Comparison of ENCODE assay signal across 23 cellular contexts in the genomic region with DNA sequence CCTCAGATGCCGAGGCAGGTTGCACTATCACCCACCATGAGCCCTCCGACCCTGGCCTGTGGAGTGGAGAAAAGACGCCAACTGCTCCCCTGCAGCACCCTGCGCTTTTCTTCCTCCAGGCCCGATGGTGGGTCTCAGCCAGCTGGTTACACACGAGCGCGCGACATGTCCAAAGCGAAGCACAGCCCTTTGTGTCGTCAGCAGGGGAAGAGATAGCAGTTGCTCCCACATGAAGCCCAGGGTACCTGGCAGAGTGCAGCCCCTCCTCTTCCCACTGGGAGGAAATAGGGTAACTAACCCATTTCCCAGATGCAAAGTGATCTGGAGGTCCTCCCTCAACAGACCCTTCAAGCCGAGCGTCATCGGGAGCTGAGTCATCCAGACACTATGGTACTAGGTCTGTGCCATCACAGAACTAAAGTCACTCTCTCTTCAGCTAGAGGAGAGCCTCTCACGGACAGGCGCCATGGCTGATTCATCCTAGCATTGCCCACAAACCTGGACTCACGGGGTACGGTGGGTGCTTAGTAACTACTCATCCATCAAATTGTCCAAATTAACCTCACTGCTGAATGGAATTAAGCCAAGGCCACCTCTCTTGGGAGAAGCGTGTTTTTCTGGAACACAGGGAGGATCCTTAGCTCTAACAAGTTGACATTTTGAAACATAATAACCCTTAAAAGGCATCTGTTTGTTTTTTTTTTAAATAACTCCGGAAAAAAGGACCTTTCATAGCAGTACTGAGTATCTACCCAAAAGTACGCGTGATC. TPM values are rescaled to one million over a fixed set of nuclear protein-coding genes. Genes with fewer than 3 reads are reported as not detected.
A peak's percentile ranks its signal among the peaks of the same experiment; 100 is the strongest.
DNase-seq lines count a peak whose midpoint lies in the region; ATAC-seq, FAIRE-seq and TF ChIP-seq lines count a peak whose summit lies in the region.
"Had no signal": no experiment of that assay in that cellular context is flagged by ENCODE, and none has a peak within 500 bp of the region (broad histone marks: within the 10 kb centered on the region; RNA-seq: fewer than 3 reads in every experiment).

No MANE protein-coding gene starts in this region.

- no peaks in the 10 kb centered on the region for H3K79me1 ChIP-seq in H1 (ENCODE audit: low read depth, low read length)

- no peak for ATAC-seq in HG03378 (IDR thresholded peaks at IDR 0.05; ENCODE audit: unreplicated experiment)
- no peak for ATAC-seq in GM18861 (IDR thresholded peaks at IDR 0.05; ENCODE audit: unreplicated experiment)
- ATAC-seq: activated T-cell treated with anti-CD3 and anti-CD28 coated beads, Interleukin-2, amount 50 U/mL, for 4 hours; SK-N-SH treated with all-trans-retinoic acid at 6 μM for 48 hours had no signal

- no peak overlapping the region for H3K23ac ChIP-seq in H1 (ENCODE audit: insufficient read length)

- peaks cover 42% of the 10 kb centered on the region for H3K36me3 Mint-ChIP-seq in nephron progenitor cell (ENCODE audit: low read depth)
- H3K36me3 Mint-ChIP-seq: immature natural killer cell had no signal

- H3K27me3 ChIP-seq in H1 (replicated peaks in 1 of 4; ENCODE audit: control insufficient read depth in 3 of 4, extremely low read depth in 1 of 4, insufficient read depth in 3 of 4, low read length in 3 of 4): no peaks in the 10 kb centered on the region
- H3K27me3 ChIP-seq: tibial artery had no signal

- peak overlapping the region; percentile 77 for H3K27ac Mint-ChIP-seq in nephron progenitor cell
- H3K27ac Mint-ChIP-seq: activated CD4-positive, alpha-beta T cell treated with anti-CD3 and anti-CD28 coated beads, Interleukin-2, amount 10 ng/mL, durations not matched to agents 7 days and 5 days; immature natural killer cell had no signal

- no peak overlapping the region for H4K8ac ChIP-seq in H1 (ENCODE audit: extremely low read depth, insufficient read depth, low read length)

- no peak overlapping the region for H3K9ac ChIP-seq in H1 (replicated peaks in 1 of 4; ENCODE audit: extremely low read depth in 1 of 4, low read depth in 3 of 4, low read length in 3 of 4)

- H2BK5ac ChIP-seq in H1 (ENCODE audit: low read depth, low read length): peak overlapping the region; percentile 9; the same call in 1 of the 2 replicates

- CTCF ChIA-PET in H1 (lab: Charles Lee; ENCODE audit: partially characterized antibody): interaction anchor here (0.6 to 4.4 kb wide), 12 partner anchors 9 to 309 kb away, joined by 3 to 42 read pairs (median 8); no protein-coding TSS in a partner anchor

- no peak for TF ChIP-seq CTCF in H1 (IDR thresholded peaks at IDR 0.05; ENCODE audit: control extremely low read depth in 1 of 3, insufficient read depth in 1 of 3, low read depth in 1 of 3, low read length in 3 of 3)
- no peak for TF ChIP-seq CTCF in nephron progenitor cell (IDR thresholded peaks at IDR 0.05)

- no peak overlapping the region for H4K5ac ChIP-seq in H1 (ENCODE audit: insufficient read length, low read depth, low read length)

- POLR2A ChIA-PET in H1 (lab: Charles Lee; ENCODE audit: partially characterized antibody): interaction anchor here (1.4 kb wide), 1 partner anchor 53 kb away, joined by 3 read pairs; no protein-coding TSS in a partner anchor

- no peak for TF ChIP-seq RAD21 in H1 (IDR thresholded peaks at IDR 0.05 in 1 of 2, conservative IDR thresholded peaks at IDR 0.05 in 1 of 2; ENCODE audit: low read depth in 2 of 2, low read length in 2 of 2)

- no peaks in the 10 kb centered on the region for H4K20me1 ChIP-seq in H1 (replicated peaks in 1 of 2; ENCODE audit: control insufficient read depth in 1 of 2, insufficient read depth in 2 of 2, low read length in 2 of 2)

- peaks cover 0 to 4% (median 0%) of the 10 kb centered on the region in 4 experiments; a peak in 2 of 8 replicates for H3K36me3 ChIP-seq in H1 (ENCODE audit: control insufficient read depth in 2 of 4, insufficient read depth in 4 of 4, low read length in 3 of 4)

- no peak overlapping the region for H4K91ac ChIP-seq in H1 (replicated peaks; ENCODE audit: insufficient read length, low read length)

- H3K9me3 ChIP-seq in H1 (ENCODE audit: insufficient read depth in 2 of 2, low read depth in 1 of 2, low read length in 1 of 2): peaks cover 6 to 17% of the 10 kb centered on the region in 2 experiments; a peak in 2 of 4 replicates
- H3K9me3 ChIP-seq: tibial artery had no signal

- H3K4me2 ChIP-seq in H1 (ENCODE audit: insufficient read depth in 1 of 2, low read depth in 2 of 2, low read length in 2 of 2): no peak overlapping the region

- H3K27me3 Mint-ChIP-seq in nephron progenitor cell (ENCODE audit: low read depth, poor library complexity): no peaks in the 10 kb centered on the region

- no peak overlapping the region; the same call in 1 of the 2 replicates for H3K18ac ChIP-seq in H1 (ENCODE audit: extremely low read depth, low read length)

- H3K4me1 Mint-ChIP-seq in nephron progenitor cell: peaks cover 32% of the 10 kb centered on the region
- H3K4me1 Mint-ChIP-seq: activated CD4-positive, alpha-beta T cell treated with anti-CD3 and anti-CD28 coated beads, Interleukin-2, amount 10 ng/mL, durations not matched to agents 7 days and 5 days; immature natural killer cell had no signal

- H3K9me3 Mint-ChIP-seq in nephron progenitor cell: peaks cover 27% of the 10 kb centered on the region
- H3K9me3 Mint-ChIP-seq: activated CD4-positive, alpha-beta T cell treated with anti-CD3 and anti-CD28 coated beads, Interleukin-2, amount 10 ng/mL, durations not matched to agents 7 days and 5 days; activated T-cell treated with anti-CD3 and anti-CD28 coated beads, Interleukin-2, amount 50 U/mL, for 4 hours; immature natural killer cell had no signal

- no peak overlapping the region for H3K56ac ChIP-seq in H1 (replicated peaks; ENCODE audit: insufficient read length, low read depth, low read length)

- no peak overlapping the region for H3K4me3 Mint-ChIP-seq in nephron progenitor cell
- H3K4me3 Mint-ChIP-seq: activated CD4-positive, alpha-beta T cell treated with anti-CD3 and anti-CD28 coated beads, Interleukin-2, amount 10 ng/mL, durations not matched to agents 7 days and 5 days; activated T-cell treated with anti-CD3 and anti-CD28 coated beads, Interleukin-2, amount 50 U/mL, for 4 hours; H9; immature natural killer cell had no signal

- H2BK20ac ChIP-seq in H1 (ENCODE audit: low read length): peak overlapping the region; percentile 13; the same call in 1 of the 2 replicates

- 94% methylated on average over 19 of the region's 22 CpGs; no CpG with 5 or more reads in 1 of the 2 experiments for WGBS in H1 (ENCODE audit: extremely low coverage in 1 of 2, insufficient coverage in 1 of 2, insufficient read length in 1 of 2, insufficient replicate concordance in 2 of 2, low coverage in 1 of 2, low lambda C conversion rate in 2 of 2, missing lambda C conversion rate in 1 of 2), 2 experiments

- no peak for TF ChIP-seq EP300 in H1 (IDR thresholded peaks at IDR 0.05; ENCODE audit: borderline replicate concordance in 1 of 2, low read depth in 2 of 2, low read length in 2 of 2)

- no peaks in the 10 kb centered on the region for H3K79me2 ChIP-seq in H1 (ENCODE audit: control insufficient read depth in 1 of 2, insufficient read depth in 2 of 2, low read length in 2 of 2)

- H3K14ac ChIP-seq in H1 (ENCODE audit: insufficient read length): no peak overlapping the region

- H2BK12ac ChIP-seq in H1 (ENCODE audit: low read depth, low read length): no peak overlapping the region

- H2BK15ac ChIP-seq in H1 (ENCODE audit: low read length): no peak overlapping the region

- peak; percentile 48 for FAIRE-seq in RCC 7860 (lab: Jason Lieb, UNC)
- no peak for FAIRE-seq in H1 (lab: Jason Lieb, UNC)
- FAIRE-seq: colon, GM12892, TTC549 had no signal

- H3K4ac ChIP-seq in H1 (replicated peaks; ENCODE audit: insufficient read length, low read depth, low read length): no peak overlapping the region

- H2AFZ ChIP-seq in H1 (ENCODE audit: low read length): no peak overlapping the region

- TF ChIP-seq POLR2A in H1 (IDR thresholded peaks at IDR 0.05; ENCODE audit: control extremely low read depth in 1 of 2, low read depth in 2 of 2, low read length in 2 of 2): no peak

- no peak overlapping the region for H3K4me3 ChIP-seq in H1 (ENCODE audit: extremely low read depth in 1 of 4, insufficient read depth in 2 of 4, low read depth in 3 of 4, low read length in 4 of 4)
- H3K4me3 ChIP-seq: tibial artery had no signal

- H3K23me2 ChIP-seq in H1 (ENCODE audit: low read depth, low read length): no peaks in the 10 kb centered on the region

- no peak overlapping the region for H3K27ac ChIP-seq in H1 (ENCODE audit: low read depth, low read length)
- H3K27ac ChIP-seq: tibial artery had no signal

- H2AK5ac ChIP-seq in H1 (ENCODE audit: low read depth, low read length): 0 out of 2 replicates have a peak overlapping the region, but pooled peaks have one; percentile 24

- peaks cover 0 to 5% (median 2%) of the 10 kb centered on the region in 4 experiments; a peak in 2 of 7 replicates for H3K4me1 ChIP-seq in H1 (replicated peaks in 1 of 4; ENCODE audit: control insufficient read depth in 3 of 4, insufficient read depth in 4 of 4, low read length in 3 of 4)

- DNase-seq in EL: peak; percentile 11
- peak; percentile 77 for DNase-seq in RCC 7860 (ENCODE audit: low spot score)
- DNase-seq in H1 (ENCODE audit: low read depth in 1 of 2, low spot score in 2 of 2): no peak
- DNase-seq in nephron progenitor cell: no peak
- DNase-seq in ecto neural progenitor cell (ENCODE audit: low spot score): no peak
- DNase-seq in NCI-H1105 (lab: John Stamatoyannopoulos, UW): no peak
- DNase-seq: activated CD4-positive, alpha-beta T cell treated with anti-CD3 and anti-CD28 coated beads, Interleukin-2, amount 10 ng/mL, durations not matched to agents 7 days and 5 days; activated T-cell treated with anti-CD3 and anti-CD28 coated beads, Interleukin-2, amount 50 U/mL, for 4 hours; GDM1; H9; immature natural killer cell; MM.1S; NCI-H187; NCI-H510A; stimulated activated CD4-positive, alpha-beta T cell treated with anti-CD3 and anti-CD28 coated beads, Interleukin-4, amount 100 ng/mL, for 24 hours; stimulated activated CD8-positive, alpha-beta memory T cell treated with anti-CD3 and anti-CD28 coated beads, Interleukin-4, amount 100 ng/mL, for 48 hours; tibial artery had no signal

- no peak overlapping the region for H2BK120ac ChIP-seq in H1 (replicated peaks; ENCODE audit: low read depth, low read length)

TF ChIP-seq in H1, 55 proteins besides CTCF, POLR2A, EP300 and RAD21 (continues in another document):
- no peak for TF ChIP-seq CTBP2 (IDR thresholded peaks at IDR 0.05; ENCODE audit: borderline replicate concordance, insufficient read depth, insufficient read length, low read length)
- no peak for TF ChIP-seq SIN3A (conservative IDR thresholded peaks at IDR 0.05 in 1 of 2, IDR thresholded peaks at IDR 0.05 in 1 of 2; ENCODE audit: low read depth in 1 of 2, low read length in 2 of 2)

RNA-seq across cellular contexts. Expression of a gene that starts 45.2 kb away (rescaled TPM):
- 24.0 and 27.2 TPM in 2 replicates for total RNA-seq in H1 (2021; fragmentation: NEBNext Ultra II Directional; extraction: Animal tissue kit (Norgen Biotek cat#: 25700))
- 27.7 and 28.1 TPM in 2 replicates for polyA plus RNA-seq in H1 (2011; rRNA removed)
- 35.9 TPM for polyA plus RNA-seq in H1 (2011; cell fraction: cytosol; rRNA removed)
- 45.8 TPM for polyA plus RNA-seq in H1 (2011; cell fraction: nucleus; rRNA removed)
- polyA plus RNA-seq in H1 (2012, experiment 1 of 2): 21.0 to 34.8 TPM (median 31.0 TPM) in 4 replicates
- polyA plus RNA-seq in H1 (2012, experiment 2 of 2): 18.8 TPM
- 16.2 TPM for polyA plus RNA-seq in H1 (2013, experiment 1 of 2)
- 14.6 TPM for polyA plus RNA-seq in H1 (2013, experiment 2 of 2)
- polyA minus RNA-seq in H1 (2011; rRNA and poly(A)+ RNA removed): 28.8 and 37.6 TPM in 2 replicates
- polyA minus RNA-seq in H1 (2011; cell fraction: cytosol; rRNA and poly(A)+ RNA removed): 12.6 TPM
- polyA minus RNA-seq in H1 (2011; cell fraction: nucleus; rRNA and poly(A)+ RNA removed): 26.3 TPM

Comparison
In these comparisons a context has a peak if more than half of its experiments do, and no peak if none do; other contexts are left out.
1. DNase-seq: peak in EL (single experiment) and RCC 7860 (single experiment); none in H1 (0 of 2), nephron progenitor cell (single experiment), ecto neural progenitor cell (single experiment) and NCI-H1105 (single experiment).